Comparison of ENCODE assay signal across 1 cellular context in the genomic region with DNA sequence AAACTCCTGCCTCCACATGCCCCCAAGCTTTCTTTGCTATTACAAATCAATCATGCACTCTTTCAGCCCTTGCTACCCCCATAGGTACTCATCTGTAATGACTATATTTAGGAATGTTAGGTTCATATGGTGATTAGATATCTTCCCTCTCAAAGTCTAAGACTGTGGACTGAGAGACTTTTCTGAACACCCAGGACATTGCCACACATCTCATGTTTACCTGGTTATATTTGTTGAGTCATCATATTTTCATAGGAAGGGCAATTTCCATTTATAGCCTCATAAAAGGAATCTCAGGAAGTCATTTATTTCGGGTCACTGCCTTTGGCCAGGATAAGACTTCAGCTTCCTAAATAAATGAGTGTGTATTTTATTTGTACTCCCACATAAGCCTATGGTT.
A peak's percentile ranks its signal among the peaks of the same experiment; 100 is the strongest.
TF ChIP-seq lines count a peak whose summit lies in the region.

No MANE protein-coding gene starts in this region.

TF ChIP-seq in HEK293, 187 proteins besides CTCF, POLR2A, EP300 and RAD21 (continued from another document and continues in another):
- TF ChIP-seq, protein P1, sequence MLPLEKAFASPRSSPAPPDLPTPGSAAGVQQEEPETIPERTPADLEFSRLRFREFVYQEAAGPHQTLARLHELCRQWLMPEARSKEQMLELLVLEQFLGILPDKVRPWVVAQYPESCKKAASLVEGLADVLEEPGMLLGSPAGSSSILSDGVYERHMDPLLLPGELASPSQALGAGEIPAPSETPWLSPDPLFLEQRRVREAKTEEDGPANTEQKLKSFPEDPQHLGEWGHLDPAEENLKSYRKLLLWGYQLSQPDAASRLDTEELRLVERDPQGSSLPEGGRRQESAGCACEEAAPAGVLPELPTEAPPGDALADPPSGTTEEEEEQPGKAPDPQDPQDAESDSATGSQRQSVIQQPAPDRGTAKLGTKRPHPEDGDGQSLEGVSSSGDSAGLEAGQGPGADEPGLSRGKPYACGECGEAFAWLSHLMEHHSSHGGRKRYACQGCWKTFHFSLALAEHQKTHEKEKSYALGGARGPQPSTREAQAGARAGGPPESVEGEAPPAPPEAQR (tag by site-specific recombination; IDR thresholded peaks at IDR 0.05) = no peak
- TF ChIP-seq FEZF1 (tag by site-specific recombination; IDR thresholded peaks at IDR 0.05) = peak; percentile 34; the same call in 1 of the 2 replicates
- TF ChIP-seq, protein P2, sequence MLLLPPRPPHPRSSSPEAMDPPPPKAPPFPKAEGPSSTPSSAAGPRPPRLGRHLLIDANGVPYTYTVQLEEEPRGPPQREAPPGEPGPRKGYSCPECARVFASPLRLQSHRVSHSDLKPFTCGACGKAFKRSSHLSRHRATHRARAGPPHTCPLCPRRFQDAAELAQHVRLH (tag by site-specific recombination; IDR thresholded peaks at IDR 0.05) = no peak
- no peak for TF ChIP-seq ZNF510 (tag by site-specific recombination; IDR thresholded peaks at IDR 0.05; ENCODE audit: insufficient replicate concordance)
- TF ChIP-seq YY1 (tag by site-specific recombination; IDR thresholded peaks at IDR 0.05) = no peak
- 0 out of 2 replicates have a peak, but pooled peaks have one; percentile 59 for TF ChIP-seq ZEB2 (tag by site-specific recombination; IDR thresholded peaks at IDR 0.05)
- TF ChIP-seq ZNF624 (tag by site-specific recombination; IDR thresholded peaks at IDR 0.05) = no peak
- TF ChIP-seq, protein P3, sequence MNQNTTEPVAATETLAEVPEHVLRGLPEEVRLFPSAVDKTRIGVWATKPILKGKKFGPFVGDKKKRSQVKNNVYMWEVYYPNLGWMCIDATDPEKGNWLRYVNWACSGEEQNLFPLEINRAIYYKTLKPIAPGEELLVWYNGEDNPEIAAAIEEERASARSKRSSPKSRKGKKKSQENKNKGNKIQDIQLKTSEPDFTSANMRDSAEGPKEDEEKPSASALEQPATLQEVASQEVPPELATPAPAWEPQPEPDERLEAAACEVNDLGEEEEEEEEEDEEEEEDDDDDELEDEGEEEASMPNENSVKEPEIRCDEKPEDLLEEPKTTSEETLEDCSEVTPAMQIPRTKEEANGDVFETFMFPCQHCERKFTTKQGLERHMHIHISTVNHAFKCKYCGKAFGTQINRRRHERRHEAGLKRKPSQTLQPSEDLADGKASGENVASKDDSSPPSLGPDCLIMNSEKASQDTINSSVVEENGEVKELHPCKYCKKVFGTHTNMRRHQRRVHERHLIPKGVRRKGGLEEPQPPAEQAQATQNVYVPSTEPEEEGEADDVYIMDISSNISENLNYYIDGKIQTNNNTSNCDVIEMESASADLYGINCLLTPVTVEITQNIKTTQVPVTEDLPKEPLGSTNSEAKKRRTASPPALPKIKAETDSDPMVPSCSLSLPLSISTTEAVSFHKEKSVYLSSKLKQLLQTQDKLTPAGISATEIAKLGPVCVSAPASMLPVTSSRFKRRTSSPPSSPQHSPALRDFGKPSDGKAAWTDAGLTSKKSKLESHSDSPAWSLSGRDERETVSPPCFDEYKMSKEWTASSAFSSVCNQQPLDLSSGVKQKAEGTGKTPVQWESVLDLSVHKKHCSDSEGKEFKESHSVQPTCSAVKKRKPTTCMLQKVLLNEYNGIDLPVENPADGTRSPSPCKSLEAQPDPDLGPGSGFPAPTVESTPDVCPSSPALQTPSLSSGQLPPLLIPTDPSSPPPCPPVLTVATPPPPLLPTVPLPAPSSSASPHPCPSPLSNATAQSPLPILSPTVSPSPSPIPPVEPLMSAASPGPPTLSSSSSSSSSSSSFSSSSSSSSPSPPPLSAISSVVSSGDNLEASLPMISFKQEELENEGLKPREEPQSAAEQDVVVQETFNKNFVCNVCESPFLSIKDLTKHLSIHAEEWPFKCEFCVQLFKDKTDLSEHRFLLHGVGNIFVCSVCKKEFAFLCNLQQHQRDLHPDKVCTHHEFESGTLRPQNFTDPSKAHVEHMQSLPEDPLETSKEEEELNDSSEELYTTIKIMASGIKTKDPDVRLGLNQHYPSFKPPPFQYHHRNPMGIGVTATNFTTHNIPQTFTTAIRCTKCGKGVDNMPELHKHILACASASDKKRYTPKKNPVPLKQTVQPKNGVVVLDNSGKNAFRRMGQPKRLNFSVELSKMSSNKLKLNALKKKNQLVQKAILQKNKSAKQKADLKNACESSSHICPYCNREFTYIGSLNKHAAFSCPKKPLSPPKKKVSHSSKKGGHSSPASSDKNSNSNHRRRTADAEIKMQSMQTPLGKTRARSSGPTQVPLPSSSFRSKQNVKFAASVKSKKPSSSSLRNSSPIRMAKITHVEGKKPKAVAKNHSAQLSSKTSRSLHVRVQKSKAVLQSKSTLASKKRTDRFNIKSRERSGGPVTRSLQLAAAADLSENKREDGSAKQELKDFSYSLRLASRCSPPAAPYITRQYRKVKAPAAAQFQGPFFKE (tag by site-specific recombination; IDR thresholded peaks at IDR 0.05; ENCODE audit: borderline replicate concordance) = no peak
- TF ChIP-seq, protein P4, sequence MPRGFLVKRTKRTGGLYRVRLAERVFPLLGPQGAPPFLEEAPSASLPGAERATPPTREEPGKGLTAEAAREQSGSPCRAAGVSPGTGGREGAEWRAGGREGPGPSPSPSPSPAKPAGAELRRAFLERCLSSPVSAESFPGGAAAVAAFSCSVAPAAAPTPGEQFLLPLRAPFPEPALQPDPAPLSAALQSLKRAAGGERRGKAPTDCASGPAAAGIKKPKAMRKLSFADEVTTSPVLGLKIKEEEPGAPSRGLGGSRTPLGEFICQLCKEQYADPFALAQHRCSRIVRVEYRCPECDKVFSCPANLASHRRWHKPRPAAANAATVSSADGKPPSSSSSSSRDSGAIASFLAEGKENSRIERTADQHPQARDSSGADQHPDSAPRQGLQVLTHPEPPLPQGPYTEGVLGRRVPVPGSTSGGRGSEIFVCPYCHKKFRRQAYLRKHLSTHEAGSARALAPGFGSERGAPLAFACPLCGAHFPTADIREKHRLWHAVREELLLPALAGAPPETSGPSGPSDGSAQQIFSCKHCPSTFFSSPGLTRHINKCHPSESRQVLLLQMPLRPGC (tag by site-specific recombination; IDR thresholded peaks at IDR 0.05) = no peak
- TF ChIP-seq ZNF324 (tag by site-specific recombination; IDR thresholded peaks at IDR 0.05) = no peak
- TF ChIP-seq, protein P5, sequence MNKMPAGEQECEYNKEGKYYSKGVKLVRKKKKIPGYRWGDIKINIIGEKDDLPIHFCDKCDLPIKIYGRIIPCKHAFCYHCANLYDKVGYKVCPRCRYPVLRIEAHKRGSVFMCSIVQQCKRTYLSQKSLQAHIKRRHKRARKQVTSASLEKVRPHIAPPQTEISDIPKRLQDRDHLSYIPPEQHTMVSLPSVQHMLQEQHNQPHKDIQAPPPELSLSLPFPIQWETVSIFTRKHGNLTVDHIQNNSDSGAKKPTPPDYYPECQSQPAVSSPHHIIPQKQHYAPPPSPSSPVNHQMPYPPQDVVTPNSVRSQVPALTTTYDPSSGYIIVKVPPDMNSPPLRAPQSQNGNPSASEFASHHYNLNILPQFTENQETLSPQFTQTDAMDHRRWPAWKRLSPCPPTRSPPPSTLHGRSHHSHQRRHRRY (tag by site-specific recombination; IDR thresholded peaks at IDR 0.05) = no peak
- TF ChIP-seq, protein P6, sequence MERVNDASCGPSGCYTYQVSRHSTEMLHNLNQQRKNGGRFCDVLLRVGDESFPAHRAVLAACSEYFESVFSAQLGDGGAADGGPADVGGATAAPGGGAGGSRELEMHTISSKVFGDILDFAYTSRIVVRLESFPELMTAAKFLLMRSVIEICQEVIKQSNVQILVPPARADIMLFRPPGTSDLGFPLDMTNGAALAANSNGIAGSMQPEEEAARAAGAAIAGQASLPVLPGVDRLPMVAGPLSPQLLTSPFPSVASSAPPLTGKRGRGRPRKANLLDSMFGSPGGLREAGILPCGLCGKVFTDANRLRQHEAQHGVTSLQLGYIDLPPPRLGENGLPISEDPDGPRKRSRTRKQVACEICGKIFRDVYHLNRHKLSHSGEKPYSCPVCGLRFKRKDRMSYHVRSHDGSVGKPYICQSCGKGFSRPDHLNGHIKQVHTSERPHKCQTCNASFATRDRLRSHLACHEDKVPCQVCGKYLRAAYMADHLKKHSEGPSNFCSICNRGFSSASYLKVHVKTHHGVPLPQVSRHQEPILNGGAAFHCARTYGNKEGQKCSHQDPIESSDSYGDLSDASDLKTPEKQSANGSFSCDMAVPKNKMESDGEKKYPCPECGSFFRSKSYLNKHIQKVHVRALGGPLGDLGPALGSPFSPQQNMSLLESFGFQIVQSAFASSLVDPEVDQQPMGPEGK (tag by site-specific recombination; IDR thresholded peaks at IDR 0.05) = no peak
- TF ChIP-seq HOXC10 (CRISPR knock-in tag; IDR thresholded peaks at IDR 0.05) = no peak
- TF ChIP-seq, protein P7, sequence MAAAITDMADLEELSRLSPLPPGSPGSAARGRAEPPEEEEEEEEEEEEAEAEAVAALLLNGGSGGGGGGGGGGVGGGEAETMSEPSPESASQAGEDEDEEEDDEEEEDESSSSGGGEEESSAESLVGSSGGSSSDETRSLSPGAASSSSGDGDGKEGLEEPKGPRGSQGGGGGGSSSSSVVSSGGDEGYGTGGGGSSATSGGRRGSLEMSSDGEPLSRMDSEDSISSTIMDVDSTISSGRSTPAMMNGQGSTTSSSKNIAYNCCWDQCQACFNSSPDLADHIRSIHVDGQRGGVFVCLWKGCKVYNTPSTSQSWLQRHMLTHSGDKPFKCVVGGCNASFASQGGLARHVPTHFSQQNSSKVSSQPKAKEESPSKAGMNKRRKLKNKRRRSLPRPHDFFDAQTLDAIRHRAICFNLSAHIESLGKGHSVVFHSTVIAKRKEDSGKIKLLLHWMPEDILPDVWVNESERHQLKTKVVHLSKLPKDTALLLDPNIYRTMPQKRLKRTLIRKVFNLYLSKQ (tag by site-specific recombination; IDR thresholded peaks at IDR 0.05; ENCODE audit: borderline replicate concordance) = no peak
- no peak for TF ChIP-seq ZNF521 (tag by site-specific recombination; IDR thresholded peaks at IDR 0.05)
- no peak for TF ChIP-seq PRDM1 (tag by site-specific recombination; IDR thresholded peaks at IDR 0.05)
- TF ChIP-seq, protein P8, sequence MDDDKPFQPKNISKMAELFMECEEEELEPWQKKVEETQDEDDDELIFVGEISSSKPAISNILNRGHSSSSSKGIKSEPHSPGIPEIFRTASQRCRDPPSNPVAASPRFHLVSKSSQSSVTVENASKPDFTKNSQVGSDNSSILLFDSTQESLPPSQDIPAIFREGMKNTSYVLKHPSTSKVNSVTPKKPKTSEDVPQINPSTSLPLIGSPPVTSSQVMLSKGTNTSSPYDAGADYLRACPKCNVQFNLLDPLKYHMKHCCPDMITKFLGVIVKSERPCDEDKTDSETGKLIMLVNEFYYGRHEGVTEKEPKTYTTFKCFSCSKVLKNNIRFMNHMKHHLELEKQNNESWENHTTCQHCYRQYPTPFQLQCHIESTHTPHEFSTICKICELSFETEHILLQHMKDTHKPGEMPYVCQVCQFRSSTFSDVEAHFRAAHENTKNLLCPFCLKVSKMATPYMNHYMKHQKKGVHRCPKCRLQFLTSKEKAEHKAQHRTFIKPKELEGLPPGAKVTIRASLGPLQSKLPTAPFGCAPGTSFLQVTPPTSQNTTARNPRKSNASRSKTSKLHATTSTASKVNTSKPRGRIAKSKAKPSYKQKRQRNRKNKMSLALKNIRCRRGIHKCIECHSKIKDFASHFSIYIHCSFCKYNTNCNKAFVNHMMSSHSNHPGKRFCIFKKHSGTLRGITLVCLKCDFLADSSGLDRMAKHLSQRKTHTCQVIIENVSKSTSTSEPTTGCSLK (tag by site-specific recombination; IDR thresholded peaks at IDR 0.05) = no peak
- no peak for TF ChIP-seq ZFP69B (tag by site-specific recombination; IDR thresholded peaks at IDR 0.05)
- no peak for TF ChIP-seq ZNF670 (tag by site-specific recombination; IDR thresholded peaks at IDR 0.05; ENCODE audit: low read depth)
- no peak for TF ChIP-seq ZNF660 (tag by site-specific recombination; IDR thresholded peaks at IDR 0.05)
- TF ChIP-seq ZNF274 (IDR thresholded peaks at IDR 0.05; ENCODE audit: low read length) = no peak
- no peak for TF ChIP-seq ZNF274 (tag by site-specific recombination; IDR thresholded peaks at IDR 0.05; ENCODE audit: borderline replicate concordance)
- no peak for TF ChIP-seq ZNF610 (tag by site-specific recombination; IDR thresholded peaks at IDR 0.05; ENCODE audit: borderline replicate concordance)
- TF ChIP-seq, protein P9, sequence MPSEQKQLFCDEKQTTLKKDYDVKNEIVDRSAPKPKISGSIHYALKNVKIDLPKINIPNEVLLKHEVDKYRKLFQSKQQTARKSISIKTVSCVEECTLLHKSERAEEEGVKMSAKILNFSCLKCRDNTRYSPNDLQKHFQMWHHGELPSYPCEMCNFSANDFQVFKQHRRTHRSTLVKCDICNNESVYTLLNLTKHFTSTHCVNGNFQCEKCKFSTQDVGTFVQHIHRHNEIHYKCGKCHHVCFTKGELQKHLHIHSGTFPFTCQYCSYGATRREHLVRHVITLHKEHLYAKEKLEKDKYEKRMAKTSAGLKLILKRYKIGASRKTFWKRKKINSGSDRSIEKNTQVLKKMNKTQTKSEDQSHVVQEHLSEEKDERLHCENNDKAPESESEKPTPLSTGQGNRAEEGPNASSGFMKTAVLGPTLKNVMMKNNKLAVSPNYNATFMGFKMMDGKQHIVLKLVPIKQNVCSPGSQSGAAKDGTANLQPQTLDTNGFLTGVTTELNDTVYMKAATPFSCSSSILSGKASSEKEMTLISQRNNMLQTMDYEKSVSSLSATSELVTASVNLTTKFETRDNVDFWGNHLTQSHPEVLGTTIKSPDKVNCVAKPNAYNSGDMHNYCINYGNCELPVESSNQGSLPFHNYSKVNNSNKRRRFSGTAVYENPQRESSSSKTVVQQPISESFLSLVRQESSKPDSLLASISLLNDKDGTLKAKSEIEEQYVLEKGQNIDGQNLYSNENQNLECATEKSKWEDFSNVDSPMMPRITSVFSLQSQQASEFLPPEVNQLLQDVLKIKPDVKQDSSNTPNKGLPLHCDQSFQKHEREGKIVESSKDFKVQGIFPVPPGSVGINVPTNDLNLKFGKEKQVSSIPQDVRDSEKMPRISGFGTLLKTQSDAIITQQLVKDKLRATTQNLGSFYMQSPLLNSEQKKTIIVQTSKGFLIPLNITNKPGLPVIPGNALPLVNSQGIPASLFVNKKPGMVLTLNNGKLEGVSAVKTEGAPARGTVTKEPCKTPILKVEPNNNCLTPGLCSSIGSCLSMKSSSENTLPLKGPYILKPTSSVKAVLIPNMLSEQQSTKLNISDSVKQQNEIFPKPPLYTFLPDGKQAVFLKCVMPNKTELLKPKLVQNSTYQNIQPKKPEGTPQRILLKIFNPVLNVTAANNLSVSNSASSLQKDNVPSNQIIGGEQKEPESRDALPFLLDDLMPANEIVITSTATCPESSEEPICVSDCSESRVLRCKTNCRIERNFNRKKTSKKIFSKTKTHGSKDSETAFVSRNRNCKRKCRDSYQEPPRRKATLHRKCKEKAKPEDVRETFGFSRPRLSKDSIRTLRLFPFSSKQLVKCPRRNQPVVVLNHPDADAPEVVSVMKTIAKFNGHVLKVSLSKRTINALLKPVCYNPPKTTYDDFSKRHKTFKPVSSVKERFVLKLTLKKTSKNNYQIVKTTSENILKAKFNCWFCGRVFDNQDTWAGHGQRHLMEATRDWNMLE (tag by site-specific recombination; conservative IDR thresholded peaks at IDR 0.05; ENCODE audit: low read depth) = no peak
- TF ChIP-seq REPIN1 (tag by site-specific recombination; IDR thresholded peaks at IDR 0.05; ENCODE audit: low read depth) = no peak
- no peak for TF ChIP-seq ZNF664 (tag by site-specific recombination; IDR thresholded peaks at IDR 0.05)
- no peak for TF ChIP-seq SETDB1 (IDR thresholded peaks at IDR 0.05; ENCODE audit: insufficient read length, low read length)
- TF ChIP-seq, protein P10, sequence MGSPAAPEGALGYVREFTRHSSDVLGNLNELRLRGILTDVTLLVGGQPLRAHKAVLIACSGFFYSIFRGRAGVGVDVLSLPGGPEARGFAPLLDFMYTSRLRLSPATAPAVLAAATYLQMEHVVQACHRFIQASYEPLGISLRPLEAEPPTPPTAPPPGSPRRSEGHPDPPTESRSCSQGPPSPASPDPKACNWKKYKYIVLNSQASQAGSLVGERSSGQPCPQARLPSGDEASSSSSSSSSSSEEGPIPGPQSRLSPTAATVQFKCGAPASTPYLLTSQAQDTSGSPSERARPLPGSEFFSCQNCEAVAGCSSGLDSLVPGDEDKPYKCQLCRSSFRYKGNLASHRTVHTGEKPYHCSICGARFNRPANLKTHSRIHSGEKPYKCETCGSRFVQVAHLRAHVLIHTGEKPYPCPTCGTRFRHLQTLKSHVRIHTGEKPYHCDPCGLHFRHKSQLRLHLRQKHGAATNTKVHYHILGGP (tag by site-specific recombination; IDR thresholded peaks at IDR 0.05) = peak; percentile 33; the same call in 1 of the 2 replicates
